ENCODE assay signal across 12 cellular contexts in the genomic region with DNA sequence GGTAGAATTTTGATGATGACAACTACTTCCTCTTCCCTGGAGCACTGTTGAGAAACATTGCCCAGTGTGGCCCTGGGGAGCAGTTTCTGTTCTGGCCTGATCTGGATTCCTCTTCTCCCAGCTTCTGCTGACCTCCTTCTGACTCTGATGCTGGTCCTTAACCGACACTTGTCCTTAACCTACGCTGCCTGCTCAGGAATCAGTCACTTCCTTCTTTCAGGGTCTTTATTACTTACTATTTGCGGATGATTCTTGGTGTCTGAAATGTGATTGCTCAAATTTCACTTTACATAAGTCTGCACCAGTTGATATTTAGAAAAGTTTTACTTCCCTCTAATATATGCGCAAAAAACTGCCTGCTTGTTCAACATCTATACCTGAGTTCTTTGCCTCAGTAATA.
DNase-seq lines count a peak whose midpoint lies in the region; ATAC-seq and TF ChIP-seq lines count a peak whose summit lies in the region.
"Had no signal": no experiment of that assay in that cellular context is flagged by ENCODE, and none has a peak within 500 bp of the region (broad histone marks: within the 10 kb centered on the region; RNA-seq: fewer than 3 reads in every experiment).

No MANE protein-coding gene starts in this region.

- H3K36me3 Mint-ChIP-seq in CD4-positive, CD25-positive, alpha-beta regulatory T cell, result peaks cover 4% of the 10 kb centered on the region
- no peaks in the 10 kb centered on the region for H3K36me3 Mint-ChIP-seq in Caco-2 (ENCODE audit: insufficient read depth, unreplicated experiment)

- POLR2A ChIA-PET in Caco-2 (lab: Charles Lee), result interaction anchor here (0.6 kb wide), 1 partner anchor 1616 kb away, joined by 6 read pairs; no protein-coding TSS in a partner anchor

- no peaks in the 10 kb centered on the region for H3K9me3 ChIP-seq in CD4-positive, CD25-positive, alpha-beta regulatory T cell (ENCODE audit: control insufficient read depth in 2 of 2, low read length in 2 of 2)
- H3K9me3 ChIP-seq in mucosa of descending colon (no peaks in the 10 kb centered on the region), Caco-2 (no peaks in the 10 kb centered on the region)
- H3K9me3 ChIP-seq: BE2C had no signal

- intact Hi-C loops in mucosa of descending colon (cut with DNase I, micrococcal nuclease) (no loop called here), Caco-2 (cut with micrococcal nuclease; ENCODE audit: unreplicated experiment) (no loop called here)

- H3K9me3 Mint-ChIP-seq in CD4-positive, CD25-positive, alpha-beta regulatory T cell, result peaks cover 0 to 3% (median 0%) of the 10 kb centered on the region in 7 donors
- H3K9me3 Mint-ChIP-seq in Caco-2 (ENCODE audit: unreplicated experiment), result no peaks in the 10 kb centered on the region

- H3K4me3 Mint-ChIP-seq in CD4-positive, CD25-positive, alpha-beta regulatory T cell, result peak overlapping the region in 1 of 4 donors; percentile 7
- H3K4me3 Mint-ChIP-seq in Caco-2 (ENCODE audit: unreplicated experiment), result no peak overlapping the region

- DNase-seq in CD4-positive, CD25-positive, alpha-beta regulatory T cell, result no peak
- DNase-seq in SIG-M5 (lab: John Stamatoyannopoulos, UW) (peak; percentile 83), mucosa of descending colon (peak in 1 of 3 donors; percentile 20), NCI-H1092 (lab: John Stamatoyannopoulos, UW) (no peak), HPDE6-E6E7 (ENCODE audit: extremely low spot score) (no peak), Caco-2 (no peak)
- DNase-seq: activated naive CD4-positive, alpha-beta T cell treated with anti-CD3 and anti-CD28 coated beads, Interleukin-2, amount 50 U/mL, for 16 hours; BE2C; occipital lobe had no signal

- no peaks in the 10 kb centered on the region for H3K36me3 ChIP-seq in CD4-positive, CD25-positive, alpha-beta regulatory T cell (ENCODE audit: control insufficient read depth, insufficient read depth, low read length)
- H3K36me3 ChIP-seq in mucosa of descending colon (ENCODE audit: low read depth), result no peaks in the 10 kb centered on the region
- H3K36me3 ChIP-seq in Caco-2 (ENCODE audit: control insufficient read depth, insufficient read depth, low read length), result no peaks in the 10 kb centered on the region
- H3K36me3 ChIP-seq: BE2C had no signal

- no TSS peak for BruUV-seq in Caco-2 (replicated peaks; lab: Mats Ljungman, UMichigan)

- no peak for ATAC-seq in CD4-positive, CD25-positive, alpha-beta regulatory T cell (ENCODE audit: low read depth in 2 of 2)
- ATAC-seq in GM21825 (IDR thresholded peaks at IDR 0.05; ENCODE audit: unreplicated experiment), result peak; percentile 56
- peak; percentile 54 for ATAC-seq in mucosa of descending colon
- no peak for ATAC-seq in GM21390 (IDR thresholded peaks at IDR 0.05; ENCODE audit: unreplicated experiment)
- ATAC-seq: K562 had no signal

- no peak overlapping the region for H3K27ac ChIP-seq in CD4-positive, CD25-positive, alpha-beta regulatory T cell (ENCODE audit: insufficient read depth, low read length, poor library complexity, severe bottlenecking)

- peak overlapping the region in 2 of 3 donors; percentile 18 to 38 for H3K27ac Mint-ChIP-seq in CD4-positive, CD25-positive, alpha-beta regulatory T cell
- no peak overlapping the region for H3K27ac Mint-ChIP-seq in Caco-2 (ENCODE audit: unreplicated experiment)

- H3K27me3 ChIP-seq in CD4-positive, CD25-positive, alpha-beta regulatory T cell (ENCODE audit: control insufficient read depth, insufficient read depth, low read length), result no peaks in the 10 kb centered on the region
- H3K27me3 ChIP-seq in Caco-2 (replicated peaks; ENCODE audit: control insufficient read depth, insufficient read depth, low read length), result no peaks in the 10 kb centered on the region
- H3K27me3 ChIP-seq: BE2C had no signal

- H3K4me1 ChIP-seq in CD4-positive, CD25-positive, alpha-beta regulatory T cell (ENCODE audit: control insufficient read depth, insufficient read depth, low read length, poor library complexity, severe bottlenecking), result no peaks in the 10 kb centered on the region
- H3K4me1 ChIP-seq in mucosa of descending colon (ENCODE audit: low read depth), result no peaks in the 10 kb centered on the region
- peaks cover 13% of the 10 kb centered on the region for H3K4me1 ChIP-seq in Caco-2

- no peak overlapping the region for H3K4me3 ChIP-seq in CD4-positive, CD25-positive, alpha-beta regulatory T cell (ENCODE audit: low read depth, low read length)
- no peak overlapping the region for H3K4me3 ChIP-seq in mucosa of descending colon
- no peak overlapping the region for H3K4me3 ChIP-seq in Caco-2 (ENCODE audit: low read depth, low read length)
- H3K4me3 ChIP-seq: K562 had no signal

- TF ChIP-seq CTCF in mucosa of descending colon (IDR thresholded peaks at IDR 0.05) (no peak), Caco-2 (IDR thresholded peaks at IDR 0.05; ENCODE audit: insufficient read depth in 1 of 2, low read depth in 1 of 2, low read length in 1 of 2, severe bottlenecking in 1 of 2, unreplicated experiment in 1 of 2) (no peak)

- H3K4me1 Mint-ChIP-seq in CD4-positive, CD25-positive, alpha-beta regulatory T cell, result peaks cover 8 to 18% (median 12%) of the 10 kb centered on the region in 4 donors
- H3K4me1 Mint-ChIP-seq in Caco-2 (ENCODE audit: low read depth, unreplicated experiment), result no peaks in the 10 kb centered on the region

- CTCF ChIA-PET in Caco-2 (lab: Charles Lee), result no interaction called here

- H3K27me3 Mint-ChIP-seq in CD4-positive, CD25-positive, alpha-beta regulatory T cell, result peaks cover 5% of the 10 kb centered on the region
- no peaks in the 10 kb centered on the region for H3K27me3 Mint-ChIP-seq in Caco-2 (ENCODE audit: insufficient read depth, unreplicated experiment)

Comparison
In these comparisons a context has a peak if more than half of its experiments do, and no peak if none do; other contexts are left out.
1. ATAC-seq: peak in GM21825 (single experiment) and mucosa of descending colon (single experiment); none in CD4-positive, CD25-positive, alpha-beta regulatory T cell (0 of 2) and GM21390 (single experiment).